30 cellular contexts compared by ENCODE assay signal in genomic region chr5:16392718-16393117, GRCh38.
DNase-seq lines count a peak whose midpoint lies in the region; ATAC-seq and TF ChIP-seq lines count a peak whose summit lies in the region.
"Had no signal": no experiment of that assay in that cellular context is flagged by ENCODE, and none has a peak within 500 bp of the region (broad histone marks: within the 10 kb centered on the region; RNA-seq: fewer than 3 reads in every experiment).

No MANE protein-coding gene starts in this region.

- H3K4me3 Mint-ChIP-seq in GM23338 = no peak overlapping the region
- H3K4me3 Mint-ChIP-seq: activated CD4-positive, alpha-beta memory T cell treated with anti-CD3 and anti-CD28 coated beads for 36 hours; activated naive CD8-positive, alpha-beta T cell treated with anti-CD3 and anti-CD28 coated beads, Interleukin-2, amount 50 U/mL, for 24 hours; activated T-cell treated with anti-CD3 and anti-CD28 coated beads, Interleukin-2, amount 50 U/mL, for 72 hours; central memory CD8-positive, alpha-beta T cell; naive thymus-derived CD8-positive, alpha-beta T cell; stimulated activated effector memory CD8-positive, alpha-beta T cell treated with anti-CD3 and anti-CD28 coated beads, Interleukin-12 subunit alpha, Interleukin-12 subunit beta, amount 100 ng/mL, for 72 hours; T-cell had no signal

- peaks cover 15% of the 10 kb centered on the region for H3K4me1 Mint-ChIP-seq in GM23338
- H3K4me1 Mint-ChIP-seq: activated naive CD8-positive, alpha-beta T cell treated with anti-CD3 and anti-CD28 coated beads, Interleukin-2, amount 50 U/mL, for 24 hours; central memory CD8-positive, alpha-beta T cell; naive thymus-derived CD8-positive, alpha-beta T cell; stimulated activated effector memory CD8-positive, alpha-beta T cell treated with anti-CD3 and anti-CD28 coated beads, Interleukin-12 subunit alpha, Interleukin-12 subunit beta, amount 100 ng/mL, for 72 hours; T-cell had no signal

- WGBS in smooth muscle cell (ENCODE audit: low lambda C conversion rate) = 15% methylated on average over 3 of the region's 3 CpGs

- H3F3A ChIP-seq in GM23338 (replicated peaks; ENCODE audit: low read depth) (no peaks in the 10 kb centered on the region), smooth muscle cell (ENCODE audit: low read depth) (no peaks in the 10 kb centered on the region)

- ATAC-seq in GM23338 (no peak), GM19467 (IDR thresholded peaks at IDR 0.05; ENCODE audit: unreplicated experiment) (no peak), HG03521 (IDR thresholded peaks at IDR 0.05; ENCODE audit: unreplicated experiment) (no peak)
- ATAC-seq: activated naive CD8-positive, alpha-beta T cell treated with anti-CD3 and anti-CD28 coated beads, Interleukin-2, amount 50 U/mL, for 24 hours; activated T-cell treated with anti-CD3 and anti-CD28 coated beads, Interleukin-2, amount 50 U/mL, for 72 hours; esophagus mucosa; gastrocnemius medialis; HepG2; naive thymus-derived CD8-positive, alpha-beta T cell; stimulated activated effector memory CD8-positive, alpha-beta T cell treated with anti-CD3 and anti-CD28 coated beads, Interleukin-12 subunit alpha, Interleukin-12 subunit beta, amount 100 ng/mL, for 72 hours; T-cell had no signal

- H3K27ac Mint-ChIP-seq in GM23338 = no peak overlapping the region
- H3K27ac Mint-ChIP-seq: activated CD4-positive, alpha-beta memory T cell treated with anti-CD3 and anti-CD28 coated beads for 36 hours; activated naive CD8-positive, alpha-beta T cell treated with anti-CD3 and anti-CD28 coated beads, Interleukin-2, amount 50 U/mL, for 24 hours; activated T-cell treated with anti-CD3 and anti-CD28 coated beads, Interleukin-2, amount 50 U/mL, for 72 hours; naive thymus-derived CD8-positive, alpha-beta T cell; stimulated activated effector memory CD8-positive, alpha-beta T cell treated with anti-CD3 and anti-CD28 coated beads, Interleukin-12 subunit alpha, Interleukin-12 subunit beta, amount 100 ng/mL, for 72 hours; T-cell had no signal

- H2AFZ ChIP-seq in GM23338 = no peak overlapping the region; the same call in 1 of the 2 replicates
- peak overlapping the region; percentile 29 for H2AFZ ChIP-seq in smooth muscle cell (ENCODE audit: low read depth)

- H3K27ac ChIP-seq in GM23338 (ENCODE audit: low read depth) (no peak overlapping the region), smooth muscle cell (ENCODE audit: low read depth) (peak overlapping the region; percentile 10)
- H3K27ac ChIP-seq: gastrocnemius medialis, HL-60, SJSA1 had no signal

- no peaks in the 10 kb centered on the region for H3K9me3 ChIP-seq in smooth muscle cell (replicated peaks; ENCODE audit: low read depth)
- H3K9me3 ChIP-seq: gastrocnemius medialis, SJSA1 had no signal

- no peaks in the 10 kb centered on the region for H3K27me3 Mint-ChIP-seq in GM23338 (ENCODE audit: insufficient read depth, low read depth, poor library complexity)

- no peak overlapping the region for H3K4me2 ChIP-seq in GM23338
- H3K4me2 ChIP-seq in smooth muscle cell = peak overlapping the region; percentile 63

- H3K27me3 ChIP-seq in GM23338 (ENCODE audit: insufficient read depth) (no peaks in the 10 kb centered on the region), smooth muscle cell (ENCODE audit: low read depth) (no peaks in the 10 kb centered on the region)
- H3K27me3 ChIP-seq: gastrocnemius medialis, SJSA1 had no signal

- H3K79me2 ChIP-seq in GM23338 (replicated peaks; ENCODE audit: insufficient read depth) (no peaks in the 10 kb centered on the region), smooth muscle cell (ENCODE audit: low read depth) (no peaks in the 10 kb centered on the region)

- no peaks in the 10 kb centered on the region for H3K36me3 Mint-ChIP-seq in GM23338 (ENCODE audit: low read depth)
- H3K36me3 Mint-ChIP-seq: activated CD4-positive, alpha-beta memory T cell treated with anti-CD3 and anti-CD28 coated beads for 36 hours; naive thymus-derived CD8-positive, alpha-beta T cell; stimulated activated effector memory CD8-positive, alpha-beta T cell treated with anti-CD3 and anti-CD28 coated beads, Interleukin-12 subunit alpha, Interleukin-12 subunit beta, amount 100 ng/mL, for 72 hours; T-cell had no signal

- H3K4me3 ChIP-seq in GM23338 (no peak overlapping the region), cardiac fibroblast (replicated peaks in 1 of 2; ENCODE audit: low read depth in 2 of 2, low read length in 2 of 2) (no peak overlapping the region), smooth muscle cell (no peak overlapping the region)
- H3K4me3 ChIP-seq: gastrocnemius medialis, SJSA1 had no signal

- H4K20me1 ChIP-seq in GM23338 (replicated peaks; ENCODE audit: insufficient read depth) (no peaks in the 10 kb centered on the region), smooth muscle cell (ENCODE audit: low read depth) (no peaks in the 10 kb centered on the region)

- H3K9me3 Mint-ChIP-seq in GM23338 = no peaks in the 10 kb centered on the region
- H3K9me3 Mint-ChIP-seq: activated naive CD8-positive, alpha-beta T cell treated with anti-CD3 and anti-CD28 coated beads, Interleukin-2, amount 50 U/mL, for 24 hours; stimulated activated effector memory CD8-positive, alpha-beta T cell treated with anti-CD3 and anti-CD28 coated beads, Interleukin-12 subunit alpha, Interleukin-12 subunit beta, amount 100 ng/mL, for 72 hours had no signal

- peaks cover 16% of the 10 kb centered on the region; the same call in 1 of the 2 replicates for H3K4me1 ChIP-seq in GM23338 (ENCODE audit: insufficient read depth)
- H3K4me1 ChIP-seq in smooth muscle cell (ENCODE audit: low read depth) = no peaks in the 10 kb centered on the region
- H3K4me1 ChIP-seq: gastrocnemius medialis, SJSA1 had no signal

- DNase-seq in GM23338 (ENCODE audit: low spot score) (peak; percentile 33), OCI-M1 (lab: John Stamatoyannopoulos, UW) (peak; percentile 3), cardiac fibroblast (ENCODE audit: low read depth in 2 of 2) (peak; percentile 21 to 23), smooth muscle cell (lab: John Stamatoyannopoulos, UW; ENCODE audit: unreplicated experiment) (no peak)
- DNase-seq in central memory CD4-positive, alpha-beta T cell = no peak
- DNase-seq: activated CD4-positive, alpha-beta memory T cell treated with anti-CD3 and anti-CD28 coated beads for 36 hours; activated naive CD4-positive, alpha-beta T cell; activated naive CD8-positive, alpha-beta T cell treated with anti-CD3 and anti-CD28 coated beads, Interleukin-2, amount 50 U/mL, for 24 hours; activated T-cell treated with anti-CD3 and anti-CD28 coated beads, Interleukin-2, amount 50 U/mL, for 72 hours; C1 segment of cervical spinal cord; dermis blood vessel endothelial cell; gastrocnemius medialis; kidney glomerular epithelial cell; MV-4-11; naive thymus-derived CD8-positive, alpha-beta T cell; NCI-H1436; NCI-H345; occipital lobe; RPMI8226; stimulated activated CD4-positive, alpha-beta T cell treated with anti-CD3 and anti-CD28 coated beads, Interleukin-15, amount 100 ng/mL, for 24 hours; T-cell; trophoblast cell had no signal

- no peaks in the 10 kb centered on the region for H3K9me2 ChIP-seq in GM23338 (ENCODE audit: insufficient read depth)

- TF ChIP-seq CTCF in GM23338 (conservative IDR thresholded peaks at IDR 0.05; ENCODE audit: low read depth in 2 of 2) (no peak), cardiac fibroblast (IDR thresholded peaks at IDR 0.05; ENCODE audit: low read depth, low read length) (no peak), smooth muscle cell (IDR thresholded peaks at IDR 0.05; ENCODE audit: borderline replicate concordance, insufficient read depth, poor library complexity, severe bottlenecking) (no peak)

- H3K9ac ChIP-seq in smooth muscle cell (ENCODE audit: low read depth) = no peak overlapping the region

- H3K36me3 ChIP-seq in GM23338 (ENCODE audit: insufficient read depth) (no peaks in the 10 kb centered on the region), smooth muscle cell (ENCODE audit: low read depth) (no peaks in the 10 kb centered on the region)
- H3K36me3 ChIP-seq: gastrocnemius medialis, SJSA1 had no signal

Comparison
In these comparisons a context has a peak if more than half of its experiments do, and no peak if none do; other contexts are left out.
1. DNase-seq: peak in GM23338 (single experiment), OCI-M1 (single experiment) and cardiac fibroblast (2 of 2); none in smooth muscle cell (single experiment) and central memory CD4-positive, alpha-beta T cell (single experiment).